Comparison of ENCODE assay signal across 7 cellular contexts in the genomic region with DNA sequence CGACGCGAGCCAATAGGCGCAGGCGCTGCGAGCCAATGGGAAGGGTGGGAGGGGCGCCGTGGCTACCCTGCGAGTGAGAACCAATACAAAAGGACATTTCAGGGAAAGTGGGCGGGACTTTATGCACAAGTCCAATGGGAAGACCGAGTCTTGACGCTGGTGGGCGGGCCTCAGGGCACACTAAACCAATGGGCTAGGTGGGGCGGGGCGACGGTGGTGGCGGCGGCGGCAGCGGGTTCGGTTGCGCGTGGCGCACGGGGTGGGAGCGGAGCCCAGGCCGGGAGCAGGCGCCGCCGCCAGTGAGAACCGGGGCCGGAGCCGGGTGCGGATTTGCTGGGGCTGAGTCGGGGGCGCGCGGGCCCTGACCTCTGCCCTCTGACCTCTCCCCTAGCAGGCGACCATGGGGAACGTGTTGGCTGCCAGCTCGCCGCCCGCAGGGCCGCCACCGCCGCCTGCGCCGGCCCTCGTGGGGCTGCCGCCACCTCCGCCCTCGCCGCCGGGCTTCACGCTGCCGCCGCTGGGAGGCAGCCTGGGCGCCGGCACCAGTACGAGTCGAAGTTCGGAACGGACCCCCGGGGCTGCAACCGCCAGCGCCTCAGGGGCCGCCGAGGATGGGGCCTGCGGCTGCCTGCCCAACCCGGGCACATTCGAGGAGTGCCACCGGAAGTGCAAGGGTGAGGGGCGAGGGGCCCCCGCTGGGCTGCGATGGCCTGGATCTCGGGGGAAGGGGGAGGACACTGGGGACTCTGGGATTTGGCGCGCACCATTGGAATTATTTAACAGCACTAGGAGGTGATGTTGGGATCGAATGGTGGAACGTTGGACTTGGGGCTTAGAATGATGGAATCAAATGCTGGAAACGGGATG. TPM values are rescaled to one million over a fixed set of nuclear protein-coding genes. Genes with fewer than 3 reads are reported as not detected.
DNase-seq lines count a peak whose midpoint lies in the region; ATAC-seq, FAIRE-seq and TF ChIP-seq lines count a peak whose summit lies in the region.

TOMM40 (plus strand) TSS at position 239 of the 867 bp plus-strand sequence; CDS start at position 401, 162 bp downstream.

- peak within 1 kb of the TSS in 1 of 2 donors; percentile 94 for H3K27ac ChIP-seq in aorta (ENCODE audit: low read depth in 1 of 2, low read length in 2 of 2)

- H3K4me3 ChIP-seq in aorta (ENCODE audit: low read length in 2 of 2): peak within 1 kb of the TSS; percentile 65 to 66

- peak; percentile 64; the same call in 1 of the 2 replicates for TF ChIP-seq POLR2A in GM12892 (IDR thresholded peaks at IDR 0.05; ENCODE audit: low read depth, low read length)

- no peaks in the 10 kb centered on the region for H3K9me3 ChIP-seq in aorta (ENCODE audit: control insufficient read depth, low read length)

- WGBS in aorta, 2 donors: 0 to 2% methylated on average over 54 to 81 of the region's 81 CpGs

- TF ChIP-seq CTCF in omental fat pad (IDR thresholded peaks at IDR 0.05): no peak

- intact Hi-C loops in aorta (cut with DNase I): loop anchor here in 1 of 2 donors (2.0 kb wide), 1 partner anchor 42 kb away; no protein-coding TSS in a partner anchor

- H3K36me3 ChIP-seq in aorta (ENCODE audit: control insufficient read depth in 1 of 2, insufficient read depth in 2 of 2, low read length in 1 of 2): peaks cover 0 to 1% of the 10 kb centered on the region in 2 donors

- no peaks in the 10 kb centered on the region for H3K27me3 ChIP-seq in aorta (ENCODE audit: control insufficient read depth in 1 of 2, insufficient read depth in 2 of 2, low read length in 1 of 2)

- no peak for DNase-seq in GM12892 (ENCODE audit: insufficient read length)
- DNase-seq in NCI-H345 (lab: John Stamatoyannopoulos, UW): peak; percentile 100
- peak; percentile 99 for DNase-seq in activated CD8-positive, alpha-beta memory T cell treated with anti-CD3 and anti-CD28 coated beads, Interleukin-2, amount 50 U/mL, for 48 hours
- peak; percentile 100 for DNase-seq in fibroblast of the conjunctiva (ENCODE audit: low read depth)
- DNase-seq in omental fat pad (ENCODE audit: low spot score): peak; percentile 99
- peak in 1 of 2 donors; percentile 100 for DNase-seq in aorta

- ATAC-seq in HG02870 (IDR thresholded peaks at IDR 0.05; ENCODE audit: unreplicated experiment): peak; percentile 64
- no peak for ATAC-seq in omental fat pad (ENCODE audit: low FRiP score)
- ATAC-seq in aorta (ENCODE audit: low FRiP score): no peak

- no peak for FAIRE-seq in GM12892 (lab: Jason Lieb, UNC)

- no peaks in the 10 kb centered on the region for H3K4me1 ChIP-seq in aorta (ENCODE audit: control insufficient read depth in 1 of 2, insufficient read depth in 2 of 2, low read length in 2 of 2)

RNA-seq across cellular contexts. Expression of gene TOMM40, which starts in this region (rescaled TPM):
- polyA plus RNA-seq in GM12892 (2012; ENCODE audit: missing spikeins): 56.1 TPM
- 100 to 1,000 TPM in 1 of 4 donors, 10 to 100 TPM in 3; 37.2 to 121 (median 44.2) TPM for total RNA-seq in omental fat pad
- total RNA-seq in aorta: 10 to 100 TPM; 22.3 to 23.6 TPM
- 10 to 100 TPM in 1 of 2 donors, 1 to 10 TPM in 1; 8.9 to 14.8 TPM for polyA plus RNA-seq in aorta
